9 cellular contexts compared by ENCODE assay signal in genomic region chr4:74398894-74399589, GRCh38. TPM values are rescaled to one million over a fixed set of nuclear protein-coding genes. Genes with fewer than 3 reads are reported as not detected.
DNase-seq lines count a peak whose midpoint lies in the region; ATAC-seq, FAIRE-seq and TF ChIP-seq lines count a peak whose summit lies in the region.
"Not testable (repeated sequence)": the region's sequence is repeated elsewhere in the genome, so short reads cannot be mapped to it uniquely, and the experiment has no call there.
"Had no signal": no experiment of that assay in that cellular context is flagged by ENCODE, and none has a peak within 500 bp of the region (broad histone marks: within the 10 kb centered on the region; RNA-seq: fewer than 3 reads in every experiment).

No MANE protein-coding gene starts in this region.

- H3K27me3 Mint-ChIP-seq in CD8-positive, alpha-beta memory T cell; activated B cell treated with CpG ODN at 0.5 μM for 24 hours; activated T-cell treated with anti-CD3 and anti-CD28 coated beads, Interleukin-2, amount 50 U/mL, for 24 hours; activated naive CD8-positive, alpha-beta T cell treated with anti-CD3 and anti-CD28 coated beads, Interleukin-2, amount 10 ng/mL, durations not matched to agents 7 days and 5 days; natural killer cell treated with Interleukin-12 subunit alpha and Interleukin-12 subunit beta and Interleukin-15 and Interleukin-18, amount 100 ng/mL, for 72 hours: not testable (repeated sequence)

- 0 out of 2 replicates have a peak overlapping the region, but pooled peaks have one; percentile 63 for H2AFZ ChIP-seq in PC-3 (ENCODE audit: low read length)

- not testable (repeated sequence) for H3K4me3 ChIP-seq in CD8-positive, alpha-beta memory T cell (ENCODE audit: low read length); PC-3 (ENCODE audit: low read length); kidney (ENCODE audit: low read length in 2 of 2)

- H4K20me1 ChIP-seq in PC-3 (ENCODE audit: low read length) = not testable (repeated sequence)

- not testable (repeated sequence) for BruUV-seq in PC-3 (replicated peaks; lab: Mats Ljungman, UMichigan)

- intact Hi-C loops in PC-3 (cut with micrococcal nuclease) (loop anchor here (5.0 kb wide), 2 partner anchors 48 to 133 kb away; partner anchors contain the start of gene AREG), activated B cell treated with CpG ODN at 0.5 μM for 24 hours (cut with micrococcal nuclease) (loop anchor here (1.0 to 2.0 kb wide), 2 partner anchors 46 to 240 kb away; partner anchors contain the start of genes AREG and MTHFD2L), kidney (cut with DNase I) (loop anchor here (10.0 kb wide), 1 partner anchor 136 kb away; no protein-coding TSS in a partner anchor)

- H3K4me3 Mint-ChIP-seq in CD8-positive, alpha-beta memory T cell = peak overlapping the region; percentile 90 to 100 (median 95)
- H3K4me3 Mint-ChIP-seq in activated B cell treated with CpG ODN at 0.5 μM for 24 hours = peak overlapping the region; percentile 99
- H3K4me3 Mint-ChIP-seq in activated T-cell treated with anti-CD3 and anti-CD28 coated beads, Interleukin-2, amount 50 U/mL, for 24 hours = not testable (repeated sequence)
- peak overlapping the region; percentile 98 for H3K4me3 Mint-ChIP-seq in activated naive CD8-positive, alpha-beta T cell treated with anti-CD3 and anti-CD28 coated beads, Interleukin-2, amount 10 ng/mL, durations not matched to agents 7 days and 5 days
- peak overlapping the region; percentile 100 for H3K4me3 Mint-ChIP-seq in natural killer cell treated with Interleukin-12 subunit alpha and Interleukin-12 subunit beta and Interleukin-15 and Interleukin-18, amount 100 ng/mL, for 72 hours

- H3K36me3 ChIP-seq in CD8-positive, alpha-beta memory T cell (ENCODE audit: insufficient read depth, low read length); PC-3 (ENCODE audit: low read depth, low read length); kidney (ENCODE audit: control insufficient read depth in 1 of 2, insufficient read depth in 2 of 2, low read length in 2 of 2): not testable (repeated sequence)

- not testable (repeated sequence) for H3K79me2 ChIP-seq in PC-3 (ENCODE audit: low read length)

- DNase-seq in CD8-positive, alpha-beta memory T cell = peak in 1 of 5 donors; percentile 43
- DNase-seq in PC-3; activated B cell treated with CpG ODN at 0.5 μM for 24 hours; activated T-cell treated with anti-CD3 and anti-CD28 coated beads, Interleukin-2, amount 50 U/mL, for 24 hours; natural killer cell treated with Interleukin-12 subunit alpha and Interleukin-12 subunit beta and Interleukin-15 and Interleukin-18, amount 100 ng/mL, for 72 hours (ENCODE audit: low spot score): not testable (repeated sequence)
- DNase-seq in activated naive CD8-positive, alpha-beta T cell treated with anti-CD3 and anti-CD28 coated beads, Interleukin-2, amount 10 ng/mL, durations not matched to agents 7 days and 5 days = peak; percentile 25
- peak; percentile 68 for DNase-seq in kidney

- not testable (repeated sequence) for H3K4me1 Mint-ChIP-seq in CD8-positive, alpha-beta memory T cell; activated naive CD8-positive, alpha-beta T cell treated with anti-CD3 and anti-CD28 coated beads, Interleukin-2, amount 10 ng/mL, durations not matched to agents 7 days and 5 days
- peaks cover 28% of the 10 kb centered on the region for H3K4me1 Mint-ChIP-seq in activated B cell treated with CpG ODN at 0.5 μM for 24 hours
- H3K4me1 Mint-ChIP-seq in activated T-cell treated with anti-CD3 and anti-CD28 coated beads, Interleukin-2, amount 50 U/mL, for 24 hours (ENCODE audit: low read depth) = peaks cover 11% of the 10 kb centered on the region
- H3K4me1 Mint-ChIP-seq in natural killer cell treated with Interleukin-12 subunit alpha and Interleukin-12 subunit beta and Interleukin-15 and Interleukin-18, amount 100 ng/mL, for 72 hours (ENCODE audit: low read depth in 2 of 2) = peaks cover 7 to 16% of the 10 kb centered on the region in 2 donors

- TF ChIP-seq CTCF in PC-3 (conservative IDR thresholded peaks at IDR 0.05; ENCODE audit: low read depth, low read length); activated B cell treated with CpG ODN at 0.5 μM for 24 hours (IDR thresholded peaks at IDR 0.05); kidney (IDR thresholded peaks at IDR 0.05; ENCODE audit: borderline replicate concordance, extremely low read depth, insufficient read depth): not testable (repeated sequence)

- POLR2A ChIA-PET in CD8-positive, alpha-beta memory T cell (lab: Charles Lee) = interaction anchor here (0.7 kb wide), 1 partner anchor 45 kb away, joined by 3 read pairs; no protein-coding TSS in a partner anchor
- POLR2A ChIA-PET in PC-3 (lab: Charles Lee; ENCODE audit: unreplicated experiment) (interaction anchor here (0.6 kb wide), 3 partner anchors 46 to 264 kb away, joined by 3 read pairs; no protein-coding TSS in a partner anchor), activated B cell treated with CpG ODN at 0.5 μM for 24 hours (lab: Charles Lee) (interaction anchor here (0.8 to 1.4 kb wide), 3 partner anchors 9 to 46 kb away, joined by 3 to 12 read pairs (median 3); partner anchors contain the start of gene AREG)
- POLR2A ChIA-PET in activated naive CD8-positive, alpha-beta T cell treated with anti-CD3 and anti-CD28 coated beads, Interleukin-2, amount 10 ng/mL, durations not matched to agents 7 days and 5 days (lab: Charles Lee) = interaction anchor here (0.7 kb wide), 1 partner anchor 21 kb away, joined by 3 read pairs; no protein-coding TSS in a partner anchor

- H3K27ac ChIP-seq in CD8-positive, alpha-beta memory T cell (ENCODE audit: low read depth, low read length); PC-3 (ENCODE audit: low read length); kidney (ENCODE audit: low read depth in 2 of 2, low read length in 2 of 2): not testable (repeated sequence)

- not testable (repeated sequence) for H3K9me3 ChIP-seq in CD8-positive, alpha-beta memory T cell (ENCODE audit: low read length); PC-3 (ENCODE audit: low read length); kidney (ENCODE audit: control insufficient read depth in 1 of 2, low read length in 2 of 2)

- not testable (repeated sequence) for H3K9ac ChIP-seq in PC-3 (ENCODE audit: low read length); kidney (ENCODE audit: low read length in 2 of 2)

- CTCF ChIA-PET in CD8-positive, alpha-beta memory T cell (lab: Charles Lee); PC-3 (lab: Charles Lee): not testable (repeated sequence)
- CTCF ChIA-PET in activated B cell treated with CpG ODN at 0.5 μM for 24 hours (lab: Charles Lee) = interaction anchor here (0.8 kb wide), 1 partner anchor 193 kb away, joined by 3 read pairs; no protein-coding TSS in a partner anchor

- H3K27ac Mint-ChIP-seq in CD8-positive, alpha-beta memory T cell = peak overlapping the region in 7 of 8 donors; percentile 89 to 99 (median 97)
- H3K27ac Mint-ChIP-seq in activated B cell treated with CpG ODN at 0.5 μM for 24 hours = peak overlapping the region; percentile 98
- peak overlapping the region; percentile 94 for H3K27ac Mint-ChIP-seq in activated T-cell treated with anti-CD3 and anti-CD28 coated beads, Interleukin-2, amount 50 U/mL, for 24 hours
- H3K27ac Mint-ChIP-seq in activated naive CD8-positive, alpha-beta T cell treated with anti-CD3 and anti-CD28 coated beads, Interleukin-2, amount 10 ng/mL, durations not matched to agents 7 days and 5 days = peak overlapping the region; percentile 98
- peak overlapping the region; percentile 95 to 97 for H3K27ac Mint-ChIP-seq in natural killer cell treated with Interleukin-12 subunit alpha and Interleukin-12 subunit beta and Interleukin-15 and Interleukin-18, amount 100 ng/mL, for 72 hours

- peak overlapping the region; percentile 83; the same call in 1 of the 2 replicates for H3K4me2 ChIP-seq in PC-3 (ENCODE audit: low read length)

- H3K9me3 Mint-ChIP-seq in CD8-positive, alpha-beta memory T cell; activated B cell treated with CpG ODN at 0.5 μM for 24 hours; activated T-cell treated with anti-CD3 and anti-CD28 coated beads, Interleukin-2, amount 50 U/mL, for 24 hours; activated naive CD8-positive, alpha-beta T cell treated with anti-CD3 and anti-CD28 coated beads, Interleukin-2, amount 10 ng/mL, durations not matched to agents 7 days and 5 days; natural killer cell treated with Interleukin-12 subunit alpha and Interleukin-12 subunit beta and Interleukin-15 and Interleukin-18, amount 100 ng/mL, for 72 hours: not testable (repeated sequence)

- not testable (repeated sequence) for H3F3A ChIP-seq in PC-3 (ENCODE audit: low read length, unreplicated experiment)

- not testable (repeated sequence) for ATAC-seq in PC-3; activated B cell treated with CpG ODN at 0.5 μM for 24 hours (ENCODE audit: low read depth); activated naive CD8-positive, alpha-beta T cell treated with anti-CD3 and anti-CD28 coated beads, Interleukin-2, amount 10 ng/mL, durations not matched to agents 7 days and 5 days (ENCODE audit: low read depth); natural killer cell treated with Interleukin-12 subunit alpha and Interleukin-12 subunit beta and Interleukin-15 and Interleukin-18, amount 100 ng/mL, for 72 hours

- not testable (repeated sequence) for H3K36me3 Mint-ChIP-seq in CD8-positive, alpha-beta memory T cell; activated B cell treated with CpG ODN at 0.5 μM for 24 hours (ENCODE audit: low read depth); activated T-cell treated with anti-CD3 and anti-CD28 coated beads, Interleukin-2, amount 50 U/mL, for 24 hours (ENCODE audit: low read depth); activated naive CD8-positive, alpha-beta T cell treated with anti-CD3 and anti-CD28 coated beads, Interleukin-2, amount 10 ng/mL, durations not matched to agents 7 days and 5 days; natural killer cell treated with Interleukin-12 subunit alpha and Interleukin-12 subunit beta and Interleukin-15 and Interleukin-18, amount 100 ng/mL, for 72 hours

- not testable (repeated sequence) for FAIRE-seq in kidney (lab: Jason Lieb, UNC)

- H3K4me1 ChIP-seq in CD8-positive, alpha-beta memory T cell (ENCODE audit: insufficient read depth, low read length); kidney (ENCODE audit: control insufficient read depth in 1 of 2, insufficient read depth in 1 of 2, low read depth in 1 of 2, low read length in 2 of 2): not testable (repeated sequence)
- H3K4me1 ChIP-seq in PC-3 (ENCODE audit: insufficient read depth, low read length) = peaks cover 29% of the 10 kb centered on the region

- H3K27me3 ChIP-seq in CD8-positive, alpha-beta memory T cell (ENCODE audit: insufficient read depth, low read length, poor library complexity, severe bottlenecking); PC-3 (ENCODE audit: low read length): not testable (repeated sequence)

- not testable (repeated sequence) for H3K9me2 ChIP-seq in PC-3 (replicated peaks; ENCODE audit: low read length)

RNA-seq across cellular contexts. Expression of gene EREG, which starts 34.1 kb away (rescaled TPM):
- not detected for total RNA-seq in CD8-positive, alpha-beta memory T cell
- not detected for polyA plus RNA-seq in CD8-positive, alpha-beta memory T cell
- total RNA-seq in PC-3 (2014; rRNA removed) (1.3 and 2.2 TPM in 2 replicates), activated B cell treated with CpG ODN at 0.5 μM for 24 hours (not detected in 2 replicates), kidney (0.44 TPM)
- not detected for total RNA-seq in activated naive CD8-positive, alpha-beta T cell treated with anti-CD3 and anti-CD28 coated beads, Interleukin-2, amount 10 ng/mL, durations not matched to agents 7 days and 5 days
- not detected for polyA plus RNA-seq in kidney (ENCODE audit: insufficient read depth, low read depth, low replicate concordance)
- total RNA-seq in natural killer cell treated with Interleukin-12 subunit alpha and Interleukin-12 subunit beta and Interleukin-15 and Interleukin-18, amount 100 ng/mL, for 72 hours = not detected
- total RNA-seq: H1, HT1080 had no signal
- polyA plus RNA-seq: H1 had no signal

RNA-seq across cellular contexts. Expression of gene AREG, which starts 45.9 kb away (rescaled TPM):
- total RNA-seq in CD8-positive, alpha-beta memory T cell = under 1 TPM; 0.38 to 0.46 TPM
- 3.3 TPM for polyA plus RNA-seq in CD8-positive, alpha-beta memory T cell
- total RNA-seq in PC-3 (2014; rRNA removed) (203 and 222 TPM in 2 replicates), activated B cell treated with CpG ODN at 0.5 μM for 24 hours (2.1 and 2.2 TPM in 2 replicates), kidney (11.8 TPM)
- total RNA-seq in activated naive CD8-positive, alpha-beta T cell treated with anti-CD3 and anti-CD28 coated beads, Interleukin-2, amount 10 ng/mL, durations not matched to agents 7 days and 5 days = under 1 TPM in 1 of 2 experiments, not detected in 1; 0.40 TPM
- not detected for polyA plus RNA-seq in kidney (ENCODE audit: insufficient read depth, low read depth, low replicate concordance)
- total RNA-seq in natural killer cell treated with Interleukin-12 subunit alpha and Interleukin-12 subunit beta and Interleukin-15 and Interleukin-18, amount 100 ng/mL, for 72 hours = under 1 TPM; 0.38 to 0.95 TPM
- total RNA-seq: H1 had no signal
- polyA plus RNA-seq: H1 had no signal

Comparison
In these comparisons a context has a peak if more than half of its experiments do, and no peak if none do; other contexts are left out.
1. RNA of gene AREG, which starts 45.9 kb away (total RNA-seq): 203 to 222 TPM in PC-3; 11.8 TPM in kidney (single experiment), 2.1 to 2.2 TPM in activated B cell treated with CpG ODN at 0.5 μM for 24 hours, 0.38 to 0.95 TPM in natural killer cell treated with Interleukin-12 subunit alpha and Interleukin-12 subunit beta and Interleukin-15 and Interleukin-18, amount 100 ng/mL, for 72 hours, 0.38 to 0.46 TPM in CD8-positive, alpha-beta memory T cell and 0.40 TPM in activated naive CD8-positive, alpha-beta T cell treated with anti-CD3 and anti-CD28 coated beads, Interleukin-2, amount 10 ng/mL, durations not matched to agents 7 days and 5 days; every median in the first group is over 10 times any median in the second.
2. Peak in every context shown above with its lines, with median percentiles within 50 percentile points of each other: H3K27ac Mint-ChIP-seq.